ENCODE assay signal across 14 cellular contexts in genomic region chr2:160292225-160292624, GRCh38.
DNase-seq lines count a peak whose midpoint lies in the region; ATAC-seq, FAIRE-seq and TF ChIP-seq lines count a peak whose summit lies in the region.
"Had no signal": no experiment of that assay in that cellular context is flagged by ENCODE, and none has a peak within 500 bp of the region (broad histone marks: within the 10 kb centered on the region; RNA-seq: fewer than 3 reads in every experiment).

No MANE protein-coding gene starts in this region.

- no peaks in the 10 kb centered on the region for H4K20me1 ChIP-seq in HepG2 (ENCODE audit: insufficient read depth, low read length)
- H4K20me1 ChIP-seq: BLaER1 had no signal

- H3K4me1 ChIP-seq in HepG2 (ENCODE audit: insufficient read depth, low read length) (no peaks in the 10 kb centered on the region), right lobe of liver (no peaks in the 10 kb centered on the region), lower lobe of right lung (peaks cover 59% of the 10 kb centered on the region), vagina (peaks cover 54% of the 10 kb centered on the region), neuronal stem cell (ENCODE audit: control insufficient read depth in 2 of 2, insufficient read depth in 1 of 2, low read depth in 1 of 2, low read length in 2 of 2) (peaks cover 0 to 9% of the 10 kb centered on the region in 2 donors)
- H3K4me1 ChIP-seq: BLaER1 had no signal

- H3K4ac ChIP-seq in neuronal stem cell (ENCODE audit: low read length), result no peak overlapping the region

- no peak overlapping the region for H4K8ac ChIP-seq in neuronal stem cell (ENCODE audit: low read depth, low read length)

- CTCF ChIA-PET in HepG2 (lab: Yijun Ruan, JAX; ENCODE audit: low intra/inter-chr PET ratio, low total read pairs), result no interaction called here
- CTCF ChIA-PET in WTC11 (lab: Charles Lee), result interaction anchor here (0.6 to 2.6 kb wide), 4 partner anchors 13 to 1404 kb away, joined by 3 to 14 read pairs (median 8); no protein-coding TSS in a partner anchor

- H3K4me3 ChIP-seq in HepG2 (replicated peaks in 1 of 3; ENCODE audit: insufficient read depth in 1 of 3, low read depth in 2 of 3, low read length in 3 of 3) (no peak overlapping the region), right lobe of liver (no peak overlapping the region), cardiac fibroblast (replicated peaks in 1 of 2; ENCODE audit: low read depth in 2 of 2, low read length in 2 of 2) (no peak overlapping the region), lower lobe of right lung (no peak overlapping the region), vagina (no peak overlapping the region), neuronal stem cell (ENCODE audit: low read length in 2 of 2) (no peak overlapping the region)
- H3K4me3 ChIP-seq: ascending aorta, BLaER1, HAP-1, lung, SJCRH30 had no signal

- no peaks in the 10 kb centered on the region for H3K27me3 Mint-ChIP-seq in WTC11 (ENCODE audit: low read depth)
- H3K27me3 Mint-ChIP-seq: activated CD4-positive, alpha-beta T cell treated with anti-CD3 and anti-CD28 coated beads, Interleukin-2, amount 10 ng/mL, durations not matched to agents 24 days and 14 days had no signal

- no peak overlapping the region for H3K23ac ChIP-seq in neuronal stem cell (ENCODE audit: low read depth, low read length, poor library complexity)

- TF ChIP-seq EP300 in HepG2 (IDR thresholded peaks at IDR 0.05; ENCODE audit: low read depth in 2 of 2, low read length in 2 of 2), result no peak
- TF ChIP-seq EP300 in HepG2 (CRISPR knock-in tag; IDR thresholded peaks at IDR 0.05; ENCODE audit: borderline replicate concordance), result no peak

- no peak for TF ChIP-seq POLR2A in HepG2 (IDR thresholded peaks at IDR 0.05; ENCODE audit: insufficient read depth in 1 of 2, low read depth in 2 of 2, low read length in 2 of 2)
- TF ChIP-seq POLR2A in right lobe of liver (IDR thresholded peaks at IDR 0.05), result no peak
- no peak for TF ChIP-seq POLR2A in vagina (IDR thresholded peaks at IDR 0.05)

- H3K36me3 Mint-ChIP-seq in WTC11, result peaks cover 6% of the 10 kb centered on the region

- TF ChIP-seq CTCF in HepG2 (CRISPR knock-in tag; IDR thresholded peaks at IDR 0.05) (no peak), right lobe of liver (IDR thresholded peaks at IDR 0.05) (no peak), cardiac fibroblast (IDR thresholded peaks at IDR 0.05; ENCODE audit: low read depth, low read length) (no peak), lower lobe of right lung (IDR thresholded peaks at IDR 0.05) (no peak), vagina (IDR thresholded peaks at IDR 0.05) (no peak), WTC11 (IDR thresholded peaks at IDR 0.05) (no peak)

- H3K36me3 ChIP-seq in HepG2 (replicated peaks in 1 of 2; ENCODE audit: control insufficient read depth in 1 of 2, insufficient read depth in 2 of 2, low read length in 2 of 2) (peaks cover 7 to 35% of the 10 kb centered on the region in 2 experiments), right lobe of liver (no peaks in the 10 kb centered on the region), lower lobe of right lung (peaks cover 24% of the 10 kb centered on the region), vagina (no peaks in the 10 kb centered on the region), neuronal stem cell (replicated peaks in 1 of 2; ENCODE audit: control insufficient read depth in 2 of 2, insufficient read depth in 2 of 2, low read length in 2 of 2) (peaks cover 0 to 90% of the 10 kb centered on the region in 2 donors)

- ATAC-seq in HepG2 (no peak), right lobe of liver (no peak), lower lobe of right lung (no peak), WTC11 (no peak), HG03097 (IDR thresholded peaks at IDR 0.05; ENCODE audit: low FRiP score, unreplicated experiment) (no peak)

- H3K27ac ChIP-seq in HepG2 (ENCODE audit: extremely low read length, insufficient read depth, low read length) (no peak overlapping the region), right lobe of liver (no peak overlapping the region), lower lobe of right lung (peak overlapping the region; percentile 39), vagina (peak overlapping the region; percentile 57), neuronal stem cell (replicated peaks; ENCODE audit: low read length) (no peak overlapping the region)
- H3K27ac ChIP-seq: ascending aorta, BLaER1, SJCRH30 had no signal

- H3K9me3 ChIP-seq in HepG2 (ENCODE audit: low read length) (no peaks in the 10 kb centered on the region), right lobe of liver (no peaks in the 10 kb centered on the region), lower lobe of right lung (no peaks in the 10 kb centered on the region), vagina (no peaks in the 10 kb centered on the region), neuronal stem cell (replicated peaks in 1 of 2; ENCODE audit: control insufficient read depth in 2 of 2, insufficient read depth in 1 of 2, low read depth in 1 of 2, low read length in 2 of 2) (no peaks in the 10 kb centered on the region)
- H3K9me3 ChIP-seq: ascending aorta, BLaER1, HAP-1, SJCRH30 had no signal

- no TSS peak for BruUV-seq in HepG2 (replicated peaks; lab: Mats Ljungman, UMichigan)

- H3K4me3 Mint-ChIP-seq in WTC11, result no peak overlapping the region
- H3K4me3 Mint-ChIP-seq: activated CD4-positive, alpha-beta T cell treated with anti-CD3 and anti-CD28 coated beads, Interleukin-2, amount 10 ng/mL, durations not matched to agents 24 days and 14 days had no signal

- H3K9me3 Mint-ChIP-seq in WTC11, result no peaks in the 10 kb centered on the region
- H3K9me3 Mint-ChIP-seq: activated CD4-positive, alpha-beta T cell treated with anti-CD3 and anti-CD28 coated beads, Interleukin-2, amount 10 ng/mL, durations not matched to agents 24 days and 14 days had no signal

- in situ Hi-C loops in HepG2 (cut with HindIII; ENCODE audit: extremely low pct_ligation_motif_present, low pct_unique_long_range_greater_than_20kb), result no loop called here

- no peak for TF ChIP-seq RAD21 in HepG2 (CRISPR knock-in tag; IDR thresholded peaks at IDR 0.05)

- H3K79me1 ChIP-seq in neuronal stem cell (ENCODE audit: low read depth, low read length), result no peaks in the 10 kb centered on the region

- no peak overlapping the region for H2BK5ac ChIP-seq in neuronal stem cell (ENCODE audit: low read length)

- H2BK15ac ChIP-seq in neuronal stem cell (ENCODE audit: low read length), result no peak overlapping the region

- H2BK12ac ChIP-seq in neuronal stem cell (ENCODE audit: low read length), result no peak overlapping the region

- 97% methylated on average over 1 of the region's 1 CpG for WGBS in HepG2 (ENCODE audit: low lambda C conversion rate)
- WGBS in right lobe of liver (ENCODE audit: insufficient coverage, low coverage, low lambda C conversion rate, missing lambda C conversion rate), result 100% methylated on average over 1 of the region's 1 CpG
- no CpG with 5 or more reads among the region's 1 CpG for WGBS in neuronal stem cell (ENCODE audit: extremely low coverage in 2 of 2, insufficient read length in 2 of 2, insufficient replicate concordance in 1 of 2), 2 donors

- H3K27me3 ChIP-seq in HepG2 (ENCODE audit: control insufficient read depth in 1 of 2, insufficient read depth in 2 of 2, low read length in 2 of 2) (no peaks in the 10 kb centered on the region), right lobe of liver (no peaks in the 10 kb centered on the region), lower lobe of right lung (ENCODE audit: low read depth) (no peaks in the 10 kb centered on the region), vagina (no peaks in the 10 kb centered on the region), neuronal stem cell (ENCODE audit: control insufficient read depth in 3 of 3, insufficient read depth in 3 of 3, low read depth in 1 of 3, low read length in 3 of 3) (no peaks in the 10 kb centered on the region)
- H3K27me3 ChIP-seq: ascending aorta, BLaER1, SJCRH30 had no signal

- POLR2A ChIA-PET in HepG2 (lab: Yijun Ruan, JAX) (no interaction called here), WTC11 (lab: Charles Lee) (no interaction called here)

- peaks cover 8% of the 10 kb centered on the region; the same call in 1 of the 2 replicates for H3K4me1 Mint-ChIP-seq in WTC11

- peak; percentile 15 for DNase-seq in HepG2 (ENCODE audit: low spot score)
- no peak for DNase-seq in right lobe of liver
- peak; percentile 63 to 69 for DNase-seq in cardiac fibroblast (ENCODE audit: low read depth in 2 of 2)
- no peak for DNase-seq in lower lobe of right lung
- no peak for DNase-seq in vagina (ENCODE audit: extremely low spot score in 2 of 2)
- DNase-seq in neuronal stem cell (ENCODE audit: low spot score), result no peak
- no peak for DNase-seq in WTC11 (ENCODE audit: low spot score)
- DNase-seq: activated CD4-positive, alpha-beta T cell treated with anti-CD3 and anti-CD28 coated beads, Interleukin-2, amount 10 ng/mL, durations not matched to agents 24 days and 14 days; SJCRH30 had no signal

- H2AFZ ChIP-seq in HepG2 (ENCODE audit: low read length), result no peak overlapping the region
- H2AFZ ChIP-seq in neuronal stem cell (ENCODE audit: low read length), result no peak overlapping the region

- H3K79me2 ChIP-seq in HepG2 (ENCODE audit: insufficient read depth, low read length), result no peaks in the 10 kb centered on the region

- H3K9ac ChIP-seq in HepG2 (ENCODE audit: insufficient read depth, low read depth, low read length), result no peak overlapping the region
- no peak overlapping the region for H3K9ac ChIP-seq in neuronal stem cell (ENCODE audit: low read depth, low read length, poor library complexity)
- H3K9ac ChIP-seq: BLaER1 had no signal

- no peak overlapping the region for H2BK120ac ChIP-seq in neuronal stem cell (ENCODE audit: low read depth, low read length)

- no peak overlapping the region for H3K18ac ChIP-seq in neuronal stem cell (ENCODE audit: low read length)

- intact Hi-C loops in HepG2 (cut with micrococcal nuclease; ENCODE audit: unreplicated experiment) (no loop called here), right lobe of liver (cut with DNase I) (no loop called here), lower lobe of right lung (cut with DNase I) (no loop called here), vagina (cut with DNase I) (no loop called here)

- H4K91ac ChIP-seq in neuronal stem cell (ENCODE audit: low read depth, low read length, poor library complexity), result no peak overlapping the region

- H3K4me2 ChIP-seq in HepG2 (ENCODE audit: low read depth, low read length) (no peak overlapping the region), neuronal stem cell (ENCODE audit: insufficient read depth, low read length, poor library complexity, severe bottlenecking) (no peak overlapping the region)
- H3K4me2 ChIP-seq: BLaER1 had no signal

- H3K27ac Mint-ChIP-seq in WTC11, result no peak overlapping the region
- H3K27ac Mint-ChIP-seq: activated CD4-positive, alpha-beta T cell treated with anti-CD3 and anti-CD28 coated beads, Interleukin-2, amount 10 ng/mL, durations not matched to agents 24 days and 14 days had no signal

- H2AK5ac ChIP-seq in neuronal stem cell (ENCODE audit: low read depth, low read length), result no peak overlapping the region

- FAIRE-seq in HepG2 (lab: Jason Lieb, UNC), result no peak

- no peak overlapping the region for H3K14ac ChIP-seq in neuronal stem cell (ENCODE audit: low read length)

TF ChIP-seq in HepG2, 621 proteins besides CTCF, POLR2A, EP300 and RAD21 (continues in another document):
- peak; percentile 26; the same call in 1 of the 2 replicates for TF ChIP-seq STAG1 (CRISPR knock-in tag; IDR thresholded peaks at IDR 0.05)

TF ChIP-seq in WTC11, 78 proteins besides CTCF, POLR2A, EP300 and RAD21 (continues in another document):
- no peak for TF ChIP-seq KAT7 (CRISPR knock-in tag; IDR thresholded peaks at IDR 0.05; ENCODE audit: borderline replicate concordance)

Comparison
In these comparisons a context has a peak if more than half of its experiments do, and no peak if none do; other contexts are left out.
1. DNase-seq: peak in HepG2 (single experiment) and cardiac fibroblast (2 of 2); none in right lobe of liver (0 of 3), lower lobe of right lung (single experiment), vagina (0 of 2), neuronal stem cell (single experiment) and WTC11 (single experiment).
2. H3K27ac ChIP-seq: peak in lower lobe of right lung (single experiment) and vagina (single experiment); none in HepG2 (single experiment), right lobe of liver (0 of 3) and neuronal stem cell (single experiment).